8 cellular contexts compared by ENCODE assay signal in genomic region chr2:231709981-231710750, GRCh38. TPM values are rescaled to one million over a fixed set of nuclear protein-coding genes. Genes with fewer than 3 reads are reported as not detected.
A peak's percentile ranks its signal among the peaks of the same experiment; 100 is the strongest.
DNase-seq lines count a peak whose midpoint lies in the region; ATAC-seq and TF ChIP-seq lines count a peak whose summit lies in the region.

No MANE protein-coding gene starts in this region.

- peak overlapping the region; percentile 93 for H3K4me3 ChIP-seq in GM12864 (ENCODE audit: low read depth, low read length)
- H3K4me3 ChIP-seq in lower lobe of right lung, result peak overlapping the region; percentile 99

- TF ChIP-seq CTCF in GM12864 (IDR thresholded peaks at IDR 0.05; ENCODE audit: low read depth, low read length, missing control alignments) (peak; percentile 81), lower lobe of right lung (IDR thresholded peaks at IDR 0.05) (peak; percentile 71)

- DNase-seq in GM12864 (ENCODE audit: low read depth) (no peak), NCI-H446 (lab: John Stamatoyannopoulos, UW) (peak; percentile 30 to 87), ecto neural progenitor cell (ENCODE audit: low spot score) (peak; percentile 92), lower lobe of right lung (peak; percentile 89)
- peak; percentile 81 to 84 for DNase-seq in activated CD4-positive, alpha-beta T cell treated with anti-CD3 and anti-CD28 coated beads, Interleukin-2, amount 50 U/mL, for 48 hours
- DNase-seq in stimulated activated CD4-positive, alpha-beta T cell treated with anti-CD3 and anti-CD28 coated beads, Interleukin-4, amount 100 ng/mL, for 4 hours, result peak; percentile 75 to 83

- no peaks in the 10 kb centered on the region for H3K9me3 ChIP-seq in lower lobe of right lung

- intact Hi-C loops in lower lobe of right lung (cut with DNase I), result no loop called here

- H3K27me3 ChIP-seq in lower lobe of right lung (ENCODE audit: low read depth), result no peaks in the 10 kb centered on the region

- peaks cover 32% of the 10 kb centered on the region for H3K36me3 ChIP-seq in lower lobe of right lung

- ATAC-seq in HG02642 (IDR thresholded peaks at IDR 0.05; ENCODE audit: poor library complexity, unreplicated experiment) (peak; percentile 19), lower lobe of right lung (peak; percentile 45 to 62), GM19395 (IDR thresholded peaks at IDR 0.05; ENCODE audit: unreplicated experiment) (no peak)

- peak overlapping the region; percentile 100 for H3K27ac ChIP-seq in lower lobe of right lung

- H3K4me1 ChIP-seq in lower lobe of right lung, result peaks cover 40% of the 10 kb centered on the region

RNA-seq across cellular contexts. Expression of gene PTMA, which starts 1.8 kb away (rescaled TPM):
- 729 TPM for total RNA-seq in lower lobe of right lung
